In genomic region chr1:19254416-19254815, GRCh38 we compare ENCODE assay signal across 24 cellular contexts. TPM values are rescaled to one million over a fixed set of nuclear protein-coding genes. Genes with fewer than 3 reads are reported as not detected.
A peak's percentile ranks its signal among the peaks of the same experiment; 100 is the strongest.
DNase-seq lines count a peak whose midpoint lies in the region; FAIRE-seq and TF ChIP-seq lines count a peak whose summit lies in the region.
"Had no signal": no experiment of that assay in that cellular context is flagged by ENCODE, and none has a peak within 500 bp of the region (broad histone marks: within the 10 kb centered on the region; RNA-seq: fewer than 3 reads in every experiment).

No MANE protein-coding gene starts in this region.

- H3K36me3 ChIP-seq in HUES6 (ENCODE audit: control insufficient read depth, insufficient read depth, low read length), result peaks cover 59% of the 10 kb centered on the region
- peaks cover 14% of the 10 kb centered on the region for H3K36me3 ChIP-seq in astrocyte (ENCODE audit: insufficient read depth, low read length)
- peaks cover 43% of the 10 kb centered on the region for H3K36me3 ChIP-seq in suprapubic skin
- peaks cover 31% of the 10 kb centered on the region for H3K36me3 ChIP-seq in BE2C

- peaks cover 36% of the 10 kb centered on the region for H3K36me3 Mint-ChIP-seq in activated CD4-positive, alpha-beta memory T cell treated with anti-CD3 and anti-CD28 coated beads for 36 hours
- H3K36me3 Mint-ChIP-seq in activated CD4-positive, alpha-beta memory T cell treated with anti-CD3 and anti-CD28 coated beads, Interleukin-2, amount 10 ng/mL, durations not matched to agents 7 days and 5 days (ENCODE audit: low read depth), result peaks cover 24% of the 10 kb centered on the region
- H3K36me3 Mint-ChIP-seq in astrocyte (ENCODE audit: low read depth, unreplicated experiment), result peaks cover 21% of the 10 kb centered on the region
- H3K36me3 Mint-ChIP-seq in type B pancreatic cell, result peaks cover 5% of the 10 kb centered on the region

- H4K20me1 ChIP-seq in astrocyte (ENCODE audit: insufficient read depth, low read length), result peaks cover 34% of the 10 kb centered on the region

- TF ChIP-seq CTCF in astrocyte (IDR thresholded peaks at IDR 0.05; ENCODE audit: insufficient read depth, low read depth, low read length), result no peak
- TF ChIP-seq CTCF in suprapubic skin (IDR thresholded peaks at IDR 0.05), result no peak
- TF ChIP-seq CTCF in BE2C (IDR thresholded peaks at IDR 0.05; ENCODE audit: low read depth, low read length), result no peak
- TF ChIP-seq CTCF in type B pancreatic cell (conservative IDR thresholded peaks at IDR 0.05), result no peak

- H3K9me3 ChIP-seq in HUES6 (ENCODE audit: control insufficient read depth, insufficient read depth, low read depth, low read length) (no peaks in the 10 kb centered on the region), astrocyte (ENCODE audit: insufficient read depth, low read depth, low read length) (no peaks in the 10 kb centered on the region), suprapubic skin (no peaks in the 10 kb centered on the region), BE2C (no peaks in the 10 kb centered on the region)
- H3K9me3 ChIP-seq: tibial artery had no signal

- H3K9ac ChIP-seq in HUES6 (ENCODE audit: low read length), result peak overlapping the region; percentile 24
- H3K9ac ChIP-seq in astrocyte (ENCODE audit: low read length), result peak overlapping the region; percentile 10

- H3K27ac Mint-ChIP-seq in activated CD4-positive, alpha-beta memory T cell treated with anti-CD3 and anti-CD28 coated beads for 36 hours, result peak overlapping the region; percentile 96
- no peak overlapping the region for H3K27ac Mint-ChIP-seq in activated CD4-positive, alpha-beta memory T cell treated with anti-CD3 and anti-CD28 coated beads, Interleukin-2, amount 10 ng/mL, durations not matched to agents 7 days and 5 days
- H3K27ac Mint-ChIP-seq in astrocyte (ENCODE audit: unreplicated experiment) (no peak overlapping the region), type B pancreatic cell (no peak overlapping the region)

- H3K27me3 ChIP-seq in HUES6 (ENCODE audit: control insufficient read depth, insufficient read depth, low read length) (no peaks in the 10 kb centered on the region), astrocyte (ENCODE audit: insufficient read depth, low read length) (no peaks in the 10 kb centered on the region), suprapubic skin (no peaks in the 10 kb centered on the region), BE2C (no peaks in the 10 kb centered on the region)
- H3K27me3 ChIP-seq: tibial artery had no signal

- no peak overlapping the region for H3K27ac ChIP-seq in HUES6 (ENCODE audit: low read depth, low read length)
- no peak overlapping the region for H3K27ac ChIP-seq in astrocyte (ENCODE audit: low read depth, low read length)
- H3K27ac ChIP-seq in suprapubic skin, result no peak overlapping the region
- H3K27ac ChIP-seq: skin epidermis, tibial artery had no signal

- intact Hi-C loops in activated CD4-positive, alpha-beta memory T cell treated with anti-CD3 and anti-CD28 coated beads for 36 hours (cut with micrococcal nuclease), result loop anchor here (5.0 to 10.0 kb wide), 3 partner anchors 83 to 330 kb away; no protein-coding TSS in a partner anchor

- H3K4me3 Mint-ChIP-seq in activated CD4-positive, alpha-beta memory T cell treated with anti-CD3 and anti-CD28 coated beads for 36 hours, result no peak overlapping the region
- H3K4me3 Mint-ChIP-seq in activated CD4-positive, alpha-beta memory T cell treated with anti-CD3 and anti-CD28 coated beads, Interleukin-2, amount 10 ng/mL, durations not matched to agents 7 days and 5 days, result no peak overlapping the region
- H3K4me3 Mint-ChIP-seq in astrocyte (ENCODE audit: unreplicated experiment) (no peak overlapping the region), type B pancreatic cell (no peak overlapping the region)
- H3K4me3 Mint-ChIP-seq: CD14-positive monocyte; stimulated activated memory B cell treated with anti-CD40 and anti-IgM and Interleukin-4, amounts not matched to agents 10 μg/mL and 1 μg/mL and 100 μg/mL, for 72 hours had no signal

- POLR2A ChIA-PET in activated CD4-positive, alpha-beta memory T cell treated with anti-CD3 and anti-CD28 coated beads for 36 hours (lab: Charles Lee), result interaction anchor here (0.6 to 0.8 kb wide), 2 partner anchors 14 to 343 kb away, joined by 3 read pairs; a partner anchor contains a TSS
- POLR2A ChIA-PET in activated CD4-positive, alpha-beta memory T cell treated with anti-CD3 and anti-CD28 coated beads, Interleukin-2, amount 10 ng/mL, durations not matched to agents 7 days and 5 days (lab: Charles Lee), result interaction anchor here (0.9 to 1.3 kb wide), 3 partner anchors 9 to 75 kb away, joined by 3 to 4 read pairs (median 3); partner anchors contain the start of gene UBR4

- peaks cover 66% of the 10 kb centered on the region for H3K79me2 ChIP-seq in astrocyte (ENCODE audit: insufficient read depth, low read length)

- no peak for TF ChIP-seq EP300 in suprapubic skin (IDR thresholded peaks at IDR 0.05)

- DNase-seq in activated CD4-positive, alpha-beta memory T cell treated with anti-CD3 and anti-CD28 coated beads for 36 hours, result no peak
- DNase-seq in activated CD4-positive, alpha-beta memory T cell treated with anti-CD3 and anti-CD28 coated beads, Interleukin-2, amount 10 ng/mL, durations not matched to agents 7 days and 5 days, result no peak
- DNase-seq in astrocyte (ENCODE audit: low read depth), result no peak
- peak; percentile 12 for DNase-seq in putamen (ENCODE audit: low spot score)
- no peak for DNase-seq in suprapubic skin (ENCODE audit: low spot score in 2 of 2)
- DNase-seq in BE2C, result no peak
- DNase-seq in type B pancreatic cell (ENCODE audit: extremely low spot score, unreplicated experiment), result no peak
- DNase-seq: activated CD4-positive, alpha-beta T cell treated with anti-CD3 and anti-CD28 coated beads for 1 hour; activated gamma-delta T cell; central memory CD4-positive, alpha-beta T cell; dermis blood vessel endothelial cell; DMS 273 treated with DMSO at 0.1 percent for 48 hours; NCI-H1105 treated with DMSO at 0.1 percent for 48 hours; NCI-H2081 treated with DMSO at 0.1 percent for 48 hours; NCI-H446 treated with DMSO at 0.1 percent for 48 hours; SIG-M5; tibial artery had no signal

- peaks cover 60% of the 10 kb centered on the region for H3K4me1 Mint-ChIP-seq in activated CD4-positive, alpha-beta memory T cell treated with anti-CD3 and anti-CD28 coated beads for 36 hours (ENCODE audit: low read depth)
- H3K4me1 Mint-ChIP-seq in activated CD4-positive, alpha-beta memory T cell treated with anti-CD3 and anti-CD28 coated beads, Interleukin-2, amount 10 ng/mL, durations not matched to agents 7 days and 5 days, result peaks cover 42% of the 10 kb centered on the region
- peaks cover 19% of the 10 kb centered on the region for H3K4me1 Mint-ChIP-seq in astrocyte (ENCODE audit: low read depth, unreplicated experiment)
- peaks cover 18% of the 10 kb centered on the region for H3K4me1 Mint-ChIP-seq in type B pancreatic cell (ENCODE audit: unreplicated experiment)

- H3K9me3 Mint-ChIP-seq in activated CD4-positive, alpha-beta memory T cell treated with anti-CD3 and anti-CD28 coated beads for 36 hours, result no peaks in the 10 kb centered on the region
- no peaks in the 10 kb centered on the region for H3K9me3 Mint-ChIP-seq in activated CD4-positive, alpha-beta memory T cell treated with anti-CD3 and anti-CD28 coated beads, Interleukin-2, amount 10 ng/mL, durations not matched to agents 7 days and 5 days
- H3K9me3 Mint-ChIP-seq in astrocyte (ENCODE audit: unreplicated experiment) (no peaks in the 10 kb centered on the region), type B pancreatic cell (no peaks in the 10 kb centered on the region)
- H3K9me3 Mint-ChIP-seq: CD14-positive monocyte; stimulated activated memory B cell treated with anti-CD40 and anti-IgM and Interleukin-4, amounts not matched to agents 10 μg/mL and 1 μg/mL and 100 μg/mL, for 72 hours had no signal

- H3K4me3 ChIP-seq in HUES6 (ENCODE audit: low read depth, low read length) (no peak overlapping the region), astrocyte (ENCODE audit: insufficient read depth, low read depth, low read length) (no peak overlapping the region), suprapubic skin (no peak overlapping the region), BE2C (ENCODE audit: low read depth, low read length) (no peak overlapping the region)
- H3K4me3 ChIP-seq: skin epidermis, tibial artery had no signal

- no peak overlapping the region for H2AFZ ChIP-seq in astrocyte (ENCODE audit: low read depth, low read length)

- H3K4me2 ChIP-seq in astrocyte (ENCODE audit: low read length), result no peak overlapping the region

- CTCF ChIA-PET in activated CD4-positive, alpha-beta memory T cell treated with anti-CD3 and anti-CD28 coated beads for 36 hours (lab: Charles Lee), result interaction anchor here (0.8 kb wide), 1 partner anchor 90 kb away, joined by 3 read pairs; no protein-coding TSS in a partner anchor
- CTCF ChIA-PET in activated CD4-positive, alpha-beta memory T cell treated with anti-CD3 and anti-CD28 coated beads, Interleukin-2, amount 10 ng/mL, durations not matched to agents 7 days and 5 days (lab: Charles Lee), result interaction anchor here (1.1 kb wide), 1 partner anchor 17 kb away, joined by 4 read pairs; no protein-coding TSS in a partner anchor

- peaks cover 14% of the 10 kb centered on the region for H3K4me1 ChIP-seq in HUES6 (ENCODE audit: control insufficient read depth, insufficient read depth, low read length)
- H3K4me1 ChIP-seq in astrocyte (ENCODE audit: insufficient read depth, low read length), result peaks cover 24% of the 10 kb centered on the region
- peaks cover 38% of the 10 kb centered on the region for H3K4me1 ChIP-seq in suprapubic skin
- H3K4me1 ChIP-seq in BE2C, result no peaks in the 10 kb centered on the region

- H3K27me3 Mint-ChIP-seq in activated CD4-positive, alpha-beta memory T cell treated with anti-CD3 and anti-CD28 coated beads for 36 hours, result no peaks in the 10 kb centered on the region
- no peaks in the 10 kb centered on the region for H3K27me3 Mint-ChIP-seq in activated CD4-positive, alpha-beta memory T cell treated with anti-CD3 and anti-CD28 coated beads, Interleukin-2, amount 10 ng/mL, durations not matched to agents 7 days and 5 days
- no peaks in the 10 kb centered on the region for H3K27me3 Mint-ChIP-seq in astrocyte (ENCODE audit: low read depth, unreplicated experiment)
- no peaks in the 10 kb centered on the region for H3K27me3 Mint-ChIP-seq in type B pancreatic cell
- H3K27me3 Mint-ChIP-seq: stimulated activated memory B cell treated with anti-CD40 and anti-IgM and Interleukin-4, amounts not matched to agents 10 μg/mL and 1 μg/mL and 100 μg/mL, for 72 hours had no signal

- TF ChIP-seq POLR2A in suprapubic skin (IDR thresholded peaks at IDR 0.05), result no peak

- no peak for FAIRE-seq in astrocyte (lab: Jason Lieb, UNC)
- FAIRE-seq: A204.1, G401.6, TTC549 had no signal

RNA-seq across cellular contexts. Expression of gene MRTO4, which starts 2.8 kb away (rescaled TPM):
- 10 to 100 TPM; 83.0 to 83.8 TPM for total RNA-seq in activated CD4-positive, alpha-beta memory T cell treated with anti-CD3 and anti-CD28 coated beads for 36 hours
- total RNA-seq in activated CD4-positive, alpha-beta memory T cell treated with anti-CD3 and anti-CD28 coated beads, Interleukin-2, amount 10 ng/mL, durations not matched to agents 7 days and 5 days, result 10 to 100 TPM; 21.1 to 23.0 TPM
- 37.9 and 41.0 TPM in 2 replicates for total RNA-seq in astrocyte
- 10 to 100 TPM; 13.2 to 32.4 (median 22.9) TPM for total RNA-seq in suprapubic skin
- 74.0 TPM for polyA plus RNA-seq in BE2C (2012; ENCODE audit: insufficient read depth, insufficient read length, low read depth)
- 35.9 and 43.3 TPM in 2 replicates for total RNA-seq in type B pancreatic cell (ENCODE audit: low replicate concordance)

RNA-seq across cellular contexts. Expression of gene EMC1, which starts 3.1 kb away (rescaled TPM):
- 10 to 100 TPM; 46.6 to 49.3 TPM for total RNA-seq in activated CD4-positive, alpha-beta memory T cell treated with anti-CD3 and anti-CD28 coated beads for 36 hours
- 10 to 100 TPM; 25.3 to 29.1 TPM for total RNA-seq in activated CD4-positive, alpha-beta memory T cell treated with anti-CD3 and anti-CD28 coated beads, Interleukin-2, amount 10 ng/mL, durations not matched to agents 7 days and 5 days
- total RNA-seq in astrocyte (89.3 and 92.9 TPM in 2 replicates), suprapubic skin (10 to 100 TPM; 33.5 to 83.4 (median 48.9) TPM), type B pancreatic cell (ENCODE audit: low replicate concordance) (48.6 and 60.1 TPM in 2 replicates)
- polyA plus RNA-seq in BE2C (2012; ENCODE audit: insufficient read depth, insufficient read length, low read depth), result 68.3 TPM

RNA-seq across cellular contexts. Expression of gene AKR7A3, which starts 34.2 kb away (rescaled TPM):
- total RNA-seq in activated CD4-positive, alpha-beta memory T cell treated with anti-CD3 and anti-CD28 coated beads for 36 hours, result under 1 TPM; 0.80 to 0.88 TPM
- total RNA-seq in activated CD4-positive, alpha-beta memory T cell treated with anti-CD3 and anti-CD28 coated beads, Interleukin-2, amount 10 ng/mL, durations not matched to agents 7 days and 5 days, result under 1 TPM; 0.20 to 0.48 TPM
- total RNA-seq in astrocyte (0.20 and 0.55 TPM in 2 replicates), suprapubic skin (10 to 100 TPM in 1 of 4 donors, 1 to 10 TPM in 3; 1.7 to 10.1 (median 3.4) TPM), type B pancreatic cell (ENCODE audit: low replicate concordance) (1.3 and 4.6 TPM in 2 replicates)
- polyA plus RNA-seq in BE2C (2012; ENCODE audit: insufficient read depth, insufficient read length, low read depth), result not detected

RNA-seq across cellular contexts. Expression of gene UBR4, which starts 44.4 kb away (rescaled TPM):
- 100 to 1,000 TPM; 104 to 116 TPM for total RNA-seq in activated CD4-positive, alpha-beta memory T cell treated with anti-CD3 and anti-CD28 coated beads for 36 hours
- 100 to 1,000 TPM in 1 of 2 experiments, 10 to 100 TPM in 1; 98.6 to 101 TPM for total RNA-seq in activated CD4-positive, alpha-beta memory T cell treated with anti-CD3 and anti-CD28 coated beads, Interleukin-2, amount 10 ng/mL, durations not matched to agents 7 days and 5 days
- total RNA-seq in astrocyte, result 133 and 153 TPM in 2 replicates
- total RNA-seq in suprapubic skin, result 100 to 1,000 TPM; 214 to 324 (median 272) TPM
- polyA plus RNA-seq in BE2C (2012; ENCODE audit: insufficient read depth, insufficient read length, low read depth), result 82.1 TPM
- total RNA-seq in type B pancreatic cell (ENCODE audit: low replicate concordance), result 108 and 110 TPM in 2 replicates

RNA-seq across cellular contexts. Expression of gene AKR7A2, which starts 57.5 kb away (rescaled TPM):
- total RNA-seq in activated CD4-positive, alpha-beta memory T cell treated with anti-CD3 and anti-CD28 coated beads for 36 hours, result 10 to 100 TPM; 45.5 to 49.4 TPM
- 10 to 100 TPM; 43.0 to 43.9 TPM for total RNA-seq in activated CD4-positive, alpha-beta memory T cell treated with anti-CD3 and anti-CD28 coated beads, Interleukin-2, amount 10 ng/mL, durations not matched to agents 7 days and 5 days
- total RNA-seq in astrocyte (30.3 and 33.9 TPM in 2 replicates), suprapubic skin (10 to 100 TPM; 64.8 to 95.6 (median 69.4) TPM), type B pancreatic cell (ENCODE audit: low replicate concordance) (57.2 and 75.2 TPM in 2 replicates)
- polyA plus RNA-seq in BE2C (2012; ENCODE audit: insufficient read depth, insufficient read length, low read depth), result 36.5 TPM
